ENCODE assay signal across 17 cellular contexts in genomic region chr2:38546585-38546984, GRCh38.
"Had no signal": no experiment of that assay in that cellular context is flagged by ENCODE, and none has a peak within 500 bp of the region (broad histone marks: within the 10 kb centered on the region; RNA-seq: fewer than 3 reads in every experiment).

No MANE protein-coding gene starts in this region.

- H3K27me3 ChIP-seq: gastrocnemius medialis, heart right ventricle, right atrium auricular region had no signal

- H3K4me3 ChIP-seq: dorsolateral prefrontal cortex, gastrocnemius medialis, heart right ventricle, right atrium auricular region had no signal

- H3K9me3 Mint-ChIP-seq: naive thymus-derived CD4-positive, alpha-beta T cell had no signal

- H3K4me1 ChIP-seq: gastrocnemius medialis had no signal

- H3K27ac ChIP-seq: dorsolateral prefrontal cortex, gastrocnemius medialis, heart right ventricle, neutrophil, right atrium auricular region had no signal

- H3K27ac Mint-ChIP-seq: naive thymus-derived CD4-positive, alpha-beta T cell had no signal

- DNase-seq: cortex of kidney; dorsolateral prefrontal cortex; effector CD8-positive, alpha-beta T cell; gastrocnemius medialis; heart right ventricle; hypothalamus; kidney glomerular epithelial cell; mammary epithelial cell; naive thymus-derived CD4-positive, alpha-beta T cell; posterior cingulate gyrus; small intestine; stimulated activated CD4-positive, alpha-beta T cell treated with anti-CD3 and anti-CD28 coated beads, Interleukin-12 subunit alpha, Interleukin-12 subunit beta, amount 100 ng/mL, for 4 hours; stimulated activated naive CD4-positive, alpha-beta T cell treated with Interleukin-2 at 50 U/mL for 16 hours; trophoblast cell had no signal

- H3K9me3 ChIP-seq: gastrocnemius medialis, neutrophil, right atrium auricular region had no signal

- H3K36me3 ChIP-seq: gastrocnemius medialis, right atrium auricular region had no signal

- H3K4me3 Mint-ChIP-seq: naive thymus-derived CD4-positive, alpha-beta T cell had no signal

- ATAC-seq: esophagus mucosa; gastrocnemius medialis; heart right ventricle; naive thymus-derived CD4-positive, alpha-beta T cell had no signal
